17 cellular contexts compared by ENCODE assay signal in the genomic region with DNA sequence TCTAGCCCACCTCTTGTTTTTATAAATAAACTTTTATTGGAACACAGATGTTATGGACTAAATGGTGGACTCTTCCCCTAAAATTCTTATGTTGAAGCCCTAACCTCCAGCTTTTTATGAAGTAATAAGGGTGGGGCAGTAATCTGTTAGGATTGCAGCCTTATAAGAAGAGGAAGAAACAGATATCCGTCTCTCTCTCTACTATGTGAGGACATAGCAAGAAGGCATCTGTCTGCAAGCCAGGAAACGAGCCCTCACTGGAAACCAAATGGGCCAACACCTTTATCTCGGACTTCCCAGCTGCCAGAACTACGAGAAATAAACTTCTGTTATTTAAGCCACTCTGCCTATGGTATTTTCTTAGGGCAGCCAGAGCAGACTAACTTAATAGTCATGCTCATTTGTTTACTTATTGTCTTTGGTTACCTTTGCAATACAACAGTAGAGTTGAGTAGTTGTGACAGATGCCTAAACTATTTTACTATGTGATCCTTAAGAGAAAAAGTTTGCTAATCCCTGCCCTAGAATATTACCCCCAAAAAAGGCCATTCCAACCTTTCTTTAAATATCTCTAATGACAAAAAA.
A peak's percentile ranks its signal among the peaks of the same experiment; 100 is the strongest.
DNase-seq lines count a peak whose midpoint lies in the region; TF ChIP-seq lines count a peak whose summit lies in the region.
"Had no signal": no experiment of that assay in that cellular context is flagged by ENCODE, and none has a peak within 500 bp of the region (broad histone marks: within the 10 kb centered on the region; RNA-seq: fewer than 3 reads in every experiment).

No MANE protein-coding gene starts in this region.

- no peaks in the 10 kb centered on the region for H3K4me1 Mint-ChIP-seq in chondrocyte (ENCODE audit: low read depth)
- H3K4me1 Mint-ChIP-seq: B cell; CD8-positive, alpha-beta memory T cell had no signal

- BruUV-seq in PC-9 (replicated peaks; lab: Mats Ljungman, UMichigan), result no TSS peak

- H3K4me2 ChIP-seq in PC-9, result peak overlapping the region; percentile 36

- intact Hi-C loops in PC-9 (cut with micrococcal nuclease; ENCODE audit: unreplicated experiment), result loop anchor here (2.0 kb wide), 1 partner anchor 245 kb away; no protein-coding TSS in a partner anchor

- no peaks in the 10 kb centered on the region for H4K20me1 ChIP-seq in PC-9 (ENCODE audit: insufficient read depth)

- peaks cover 5% of the 10 kb centered on the region; the same call in 1 of the 2 replicates for H3F3A ChIP-seq in PC-9 (ENCODE audit: insufficient read depth, low read depth)

- DNase-seq in HCEC 1CT, result peak; percentile 50
- DNase-seq in PC-9, result peak in 1 of 2 experiments; percentile 79
- DNase-seq in epithelial cell of prostate (ENCODE audit: low read depth, low spot score), result no peak
- peak; percentile 19 for DNase-seq in renal cortical epithelial cell (ENCODE audit: low read depth)
- no peak for DNase-seq in activated T-cell treated with anti-CD3 and anti-CD28 coated beads, Interleukin-2, amount 50 U/mL, for 1 hour
- no peak for DNase-seq in chondrocyte (ENCODE audit: low spot score)
- no peak for DNase-seq in Kasumi-1 (lab: John Stamatoyannopoulos, UW)
- DNase-seq: CD8-positive, alpha-beta memory T cell; DMS 273 treated with DMSO at 0.1 percent for 48 hours; GOT3; NCI-H1417; NCI-H2029; NCI-H2171 treated with DMSO at 0.1 percent for 48 hours; NCI-H774; Peyer's patch; SHP77 treated with DMSO at 0.1 percent for 48 hours had no signal

- CTCF ChIA-PET in PC-9 (lab: Charles Lee), result no interaction called here

- H3K9me3 ChIP-seq in PC-9 (ENCODE audit: insufficient read depth, low read depth), result no peaks in the 10 kb centered on the region
- H3K9me3 ChIP-seq: Peyer's patch had no signal

- no peaks in the 10 kb centered on the region for H3K79me2 ChIP-seq in PC-9 (ENCODE audit: low read depth)

- peaks cover 31% of the 10 kb centered on the region for H3K4me1 ChIP-seq in PC-9 (replicated peaks; ENCODE audit: insufficient read depth)
- H3K4me1 ChIP-seq: Peyer's patch had no signal

- POLR2A ChIA-PET in PC-9 (lab: Charles Lee; ENCODE audit: unreplicated experiment), result no interaction called here

- no peak overlapping the region for H2AFZ ChIP-seq in PC-9

- no peak overlapping the region for H3K4me3 Mint-ChIP-seq in chondrocyte (ENCODE audit: unreplicated experiment)
- H3K4me3 Mint-ChIP-seq: B cell; CD8-positive, alpha-beta memory T cell had no signal

- H3K27me3 ChIP-seq in PC-9 (ENCODE audit: insufficient read depth, low read depth), result no peaks in the 10 kb centered on the region
- H3K27me3 ChIP-seq: Peyer's patch had no signal

- H3K27ac Mint-ChIP-seq in chondrocyte (ENCODE audit: unreplicated experiment), result no peak overlapping the region
- H3K27ac Mint-ChIP-seq: B cell had no signal

- TF ChIP-seq CTCF in PC-9 (conservative IDR thresholded peaks at IDR 0.05) (no peak), chondrocyte (IDR thresholded peaks at IDR 0.05) (no peak)

- H3K9me2 ChIP-seq in PC-9 (ENCODE audit: insufficient read depth), result no peaks in the 10 kb centered on the region

- H3K27me3 Mint-ChIP-seq in chondrocyte (ENCODE audit: low read depth), result no peaks in the 10 kb centered on the region
- H3K27me3 Mint-ChIP-seq: B cell had no signal

- peak overlapping the region; percentile 50 for H3K27ac ChIP-seq in PC-9
- peak overlapping the region; percentile 38 for H3K27ac ChIP-seq in epithelial cell of prostate

- no peaks in the 10 kb centered on the region; the same call in 1 of the 2 replicates for H3K36me3 ChIP-seq in PC-9 (ENCODE audit: low read depth)

- peaks cover 10% of the 10 kb centered on the region for H3K36me3 Mint-ChIP-seq in chondrocyte (ENCODE audit: low read depth)

- H3K9me3 Mint-ChIP-seq in chondrocyte (ENCODE audit: low read depth), result no peaks in the 10 kb centered on the region
- H3K9me3 Mint-ChIP-seq: CD8-positive, alpha-beta memory T cell had no signal

- H3K4me3 ChIP-seq in PC-9, result no peak overlapping the region
- H3K4me3 ChIP-seq: Peyer's patch had no signal

Comparison
In these comparisons a context has a peak if more than half of its experiments do, and no peak if none do; other contexts are left out.
1. DNase-seq: peak in HCEC 1CT (single experiment) and renal cortical epithelial cell (single experiment); none in epithelial cell of prostate (single experiment), activated T-cell treated with anti-CD3 and anti-CD28 coated beads, Interleukin-2, amount 50 U/mL, for 1 hour (single experiment), chondrocyte (single experiment) and Kasumi-1 (0 of 2).